ENCODE assay signal across 8 cellular contexts in genomic region chr2:175004730-175004979, GRCh38. TPM values are rescaled to one million over a fixed set of nuclear protein-coding genes. Genes with fewer than 3 reads are reported as not detected.
A peak's percentile ranks its signal among the peaks of the same experiment; 100 is the strongest.
DNase-seq lines count a peak whose midpoint lies in the region; ATAC-seq and TF ChIP-seq lines count a peak whose summit lies in the region.

No MANE protein-coding gene starts in this region.

- no peaks in the 10 kb centered on the region for H3K36me3 ChIP-seq in skeletal muscle tissue (ENCODE audit: control insufficient read depth in 3 of 3, insufficient read depth in 3 of 3, low read length in 3 of 3)

- POLR2A ChIA-PET in activated B cell treated with CpG ODN at 0.5 μM for 24 hours (lab: Charles Lee): no interaction called here

- H3K27ac Mint-ChIP-seq in activated B cell treated with CpG ODN at 0.5 μM for 24 hours: no peak overlapping the region

- no peaks in the 10 kb centered on the region for H3K9me3 Mint-ChIP-seq in activated B cell treated with CpG ODN at 0.5 μM for 24 hours

- H3K4me3 ChIP-seq in right cardiac atrium (ENCODE audit: low read length): peak overlapping the region; percentile 99
- peak overlapping the region; percentile 50 to 68 (median 65) for H3K4me3 ChIP-seq in skeletal muscle tissue (ENCODE audit: low read length in 3 of 3)

- ATAC-seq in GM18861 (IDR thresholded peaks at IDR 0.05; ENCODE audit: unreplicated experiment) (peak; percentile 15), HG02970 (IDR thresholded peaks at IDR 0.05; ENCODE audit: low FRiP score, unreplicated experiment) (peak; percentile 23), activated B cell treated with CpG ODN at 0.5 μM for 24 hours (ENCODE audit: low read depth) (peak; percentile 16), right cardiac atrium (peak; percentile 53 to 56), GM19023 (IDR thresholded peaks at IDR 0.05; ENCODE audit: unreplicated experiment) (no peak)

- no peaks in the 10 kb centered on the region for H3K36me3 Mint-ChIP-seq in activated B cell treated with CpG ODN at 0.5 μM for 24 hours (ENCODE audit: low read depth)

- TF ChIP-seq CTCF in activated B cell treated with CpG ODN at 0.5 μM for 24 hours (IDR thresholded peaks at IDR 0.05): no peak

- H3K4me1 ChIP-seq in right cardiac atrium (ENCODE audit: control insufficient read depth, insufficient read depth, low read length) (no peaks in the 10 kb centered on the region), skeletal muscle tissue (ENCODE audit: control insufficient read depth in 3 of 3, insufficient read depth in 3 of 3, low read length in 3 of 3) (peaks cover 2 to 11% (median 8%) of the 10 kb centered on the region in 3 donors)

- peak overlapping the region; percentile 82 for H3K4me3 Mint-ChIP-seq in activated B cell treated with CpG ODN at 0.5 μM for 24 hours

- H3K9me3 ChIP-seq in right cardiac atrium (ENCODE audit: control insufficient read depth, low read length): no peaks in the 10 kb centered on the region
- no peaks in the 10 kb centered on the region for H3K9me3 ChIP-seq in skeletal muscle tissue (ENCODE audit: control insufficient read depth in 3 of 3, low read length in 3 of 3)

- in situ Hi-C loops in KBM-7 (cut with MboI; ENCODE audit: low pct_unique_long_range_greater_than_20kb, low sequenced_read_pairs): no loop called here

- 1% methylated on average over 32 of the region's 32 CpGs for WGBS in right cardiac atrium

- no peak for DNase-seq in activated B cell treated with CpG ODN at 0.5 μM for 24 hours
- peak in 1 of 3 donors; percentile 72 for DNase-seq in right cardiac atrium
- no peak for DNase-seq in medulla oblongata (ENCODE audit: extremely low spot score)
- no peak for DNase-seq in KBM-7

- intact Hi-C loops in activated B cell treated with CpG ODN at 0.5 μM for 24 hours (cut with micrococcal nuclease): no loop called here
- intact Hi-C loops in right cardiac atrium (cut with DNase I): no loop called here

- H3K9ac ChIP-seq in skeletal muscle tissue (ENCODE audit: low read depth in 1 of 3, low read length in 3 of 3): peak overlapping the region in 1 of 3 donors; percentile 40

- peak overlapping the region; percentile 55 for H3K27ac ChIP-seq in right cardiac atrium (ENCODE audit: low read length)
- H3K27ac ChIP-seq in skeletal muscle tissue (ENCODE audit: low read depth, low read length): no peak overlapping the region

- CTCF ChIA-PET in activated B cell treated with CpG ODN at 0.5 μM for 24 hours (lab: Charles Lee): no interaction called here

- peaks cover 7% of the 10 kb centered on the region for H3K4me1 Mint-ChIP-seq in activated B cell treated with CpG ODN at 0.5 μM for 24 hours

- H3K27me3 ChIP-seq in right cardiac atrium (ENCODE audit: control insufficient read depth, insufficient read depth) (no peaks in the 10 kb centered on the region), skeletal muscle tissue (ENCODE audit: control insufficient read depth in 3 of 3, insufficient read depth in 3 of 3, low read length in 3 of 3) (peaks cover 8 to 43% (median 27%) of the 10 kb centered on the region in 3 donors)

- peaks cover 43% of the 10 kb centered on the region for H3K27me3 Mint-ChIP-seq in activated B cell treated with CpG ODN at 0.5 μM for 24 hours

RNA-seq across cellular contexts. Expression of gene CHN1, which starts 0.5 kb away (rescaled TPM):
- 0.61 and 0.80 TPM in 2 replicates for total RNA-seq in activated B cell treated with CpG ODN at 0.5 μM for 24 hours
- 1 to 10 TPM; 5.7 to 8.9 (median 8.0) TPM for total RNA-seq in right cardiac atrium
- 5.3 TPM for polyA plus RNA-seq in right cardiac atrium
- 7.8 TPM for total RNA-seq in skeletal muscle tissue
